In the genomic region with DNA sequence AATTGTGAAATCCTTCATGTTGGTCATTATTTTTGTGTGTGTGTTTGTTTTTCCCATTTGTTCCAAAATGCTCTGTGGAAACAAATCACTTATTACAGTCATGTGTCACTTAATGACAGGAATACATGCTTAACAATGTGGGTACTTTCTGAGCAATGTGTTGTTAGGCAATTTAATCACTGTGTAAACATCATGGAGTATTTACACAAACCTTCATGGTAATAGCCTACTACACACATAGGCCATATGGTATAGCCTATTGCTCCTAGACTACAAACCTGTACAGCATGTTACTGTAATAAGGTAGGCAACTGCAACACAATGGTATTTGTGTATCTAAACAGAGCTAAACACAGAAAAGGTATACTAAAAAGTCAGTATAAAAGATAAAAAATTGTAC, we compare ENCODE assay signal across 1 cellular context.
TF ChIP-seq lines count a peak whose summit lies in the region.

No MANE protein-coding gene starts in this region.

TF ChIP-seq in H1, 55 proteins besides CTCF, POLR2A, EP300 and RAD21 (continued from another document):
- no peak for TF ChIP-seq RNF2 (IDR thresholded peaks at IDR 0.05; ENCODE audit: borderline replicate concordance, low read depth, low read length, missing control alignments, poor library complexity, severe bottlenecking)
- TF ChIP-seq SIRT6 (IDR thresholded peaks at IDR 0.05; ENCODE audit: low read length), result no peak
- TF ChIP-seq HDAC2 (IDR thresholded peaks at IDR 0.05; ENCODE audit: borderline replicate concordance in 1 of 2, low read depth in 2 of 2, low read length in 2 of 2), result no peak
- TF ChIP-seq MAFK (IDR thresholded peaks at IDR 0.05; ENCODE audit: low read depth, low read length), result no peak
- no peak for TF ChIP-seq POU5F1 (IDR thresholded peaks at IDR 0.05; ENCODE audit: low read depth, low read length)
- no peak for TF ChIP-seq POLR2AphosphoS5 (IDR thresholded peaks at IDR 0.05; ENCODE audit: low read depth, low read length)
TF ChIP-seq in H1: peak in this region for 0.
